Comparison of ENCODE assay signal across 13 cellular contexts in genomic region chr2:234454433-234454832, GRCh38. TPM values are rescaled to one million over a fixed set of nuclear protein-coding genes. Genes with fewer than 3 reads are reported as not detected.
DNase-seq lines count a peak whose midpoint lies in the region; ATAC-seq and TF ChIP-seq lines count a peak whose summit lies in the region.
"Had no signal": no experiment of that assay in that cellular context is flagged by ENCODE, and none has a peak within 500 bp of the region (broad histone marks: within the 10 kb centered on the region; RNA-seq: fewer than 3 reads in every experiment).

No MANE protein-coding gene starts in this region.

- H3K79me2 ChIP-seq in PC-9 (ENCODE audit: low read depth) = no peaks in the 10 kb centered on the region

- no peak overlapping the region for H3K27ac ChIP-seq in PC-9
- H3K27ac ChIP-seq: BLaER1 treated with 17β-estradiol and CSF1 and Interleukin-3, amounts not matched to agents 10 nM and 100 nM had no signal

- H3K27ac Mint-ChIP-seq in Caco-2 (ENCODE audit: unreplicated experiment) = peak overlapping the region; percentile 84
- peak overlapping the region in 2 of 3 donors; percentile 33 to 46 for H3K27ac Mint-ChIP-seq in IgD-negative memory B cell
- H3K27ac Mint-ChIP-seq in activated T-cell treated with anti-CD3 and anti-CD28 coated beads, Interleukin-2, amount 50 U/mL, for 72 hours = peak overlapping the region; percentile 93
- H3K27ac Mint-ChIP-seq in naive thymus-derived CD8-positive, alpha-beta T cell = peak overlapping the region; percentile 93 to 100 (median 98)

- no peak for TF ChIP-seq CTCF in Caco-2 (IDR thresholded peaks at IDR 0.05; ENCODE audit: insufficient read depth in 1 of 2, low read depth in 1 of 2, low read length in 1 of 2, severe bottlenecking in 1 of 2, unreplicated experiment in 1 of 2)
- TF ChIP-seq CTCF in PC-9 (conservative IDR thresholded peaks at IDR 0.05) = no peak

- no peaks in the 10 kb centered on the region for H3K27me3 Mint-ChIP-seq in Caco-2 (ENCODE audit: insufficient read depth, unreplicated experiment)
- H3K27me3 Mint-ChIP-seq in IgD-negative memory B cell = peaks cover 6% of the 10 kb centered on the region
- no peaks in the 10 kb centered on the region for H3K27me3 Mint-ChIP-seq in activated T-cell treated with anti-CD3 and anti-CD28 coated beads, Interleukin-2, amount 50 U/mL, for 72 hours (ENCODE audit: low read depth)
- H3K27me3 Mint-ChIP-seq in naive thymus-derived CD8-positive, alpha-beta T cell = peaks cover 0 to 3% (median 0%) of the 10 kb centered on the region in 5 donors

- DNase-seq in Caco-2 (no peak), PC-9 (no peak)
- peak in 1 of 2 donors; percentile 32 for DNase-seq in activated T-cell treated with anti-CD3 and anti-CD28 coated beads, Interleukin-2, amount 50 U/mL, for 72 hours
- peak in 7 of 10 donors; percentile 22 to 85 (median 71) for DNase-seq in naive thymus-derived CD8-positive, alpha-beta T cell
- DNase-seq: activated CD8-positive, alpha-beta memory T cell treated with anti-CD3 and anti-CD28 coated beads, Interleukin-2, amount 50 U/mL, for 48 hours; EL; glutamatergic neuron; NCI-H1694; nucleus accumbens had no signal

- peaks cover 14% of the 10 kb centered on the region for H3F3A ChIP-seq in PC-9 (ENCODE audit: insufficient read depth, low read depth)

- intact Hi-C loops in Caco-2 (cut with micrococcal nuclease; ENCODE audit: unreplicated experiment) = no loop called here
- intact Hi-C loops in PC-9 (cut with micrococcal nuclease; ENCODE audit: unreplicated experiment) = no loop called here

- H3K36me3 Mint-ChIP-seq in Caco-2 (ENCODE audit: insufficient read depth, unreplicated experiment) (peaks cover 9% of the 10 kb centered on the region), IgD-negative memory B cell (peaks cover 6% of the 10 kb centered on the region)
- peaks cover 14 to 17% of the 10 kb centered on the region in 2 donors for H3K36me3 Mint-ChIP-seq in activated T-cell treated with anti-CD3 and anti-CD28 coated beads, Interleukin-2, amount 50 U/mL, for 72 hours (ENCODE audit: insufficient read depth in 2 of 2)
- H3K36me3 Mint-ChIP-seq in naive thymus-derived CD8-positive, alpha-beta T cell = peaks cover 9 to 33% (median 26%) of the 10 kb centered on the region in 3 donors

- no peak overlapping the region for H3K4me2 ChIP-seq in PC-9
- H3K4me2 ChIP-seq: BLaER1 treated with 17β-estradiol and CSF1 and Interleukin-3, amounts not matched to agents 10 nM and 100 nM had no signal

- H3K4me3 Mint-ChIP-seq in Caco-2 (ENCODE audit: unreplicated experiment) (no peak overlapping the region), IgD-negative memory B cell (peak overlapping the region; percentile 2 to 85 (median 72))
- peak overlapping the region; percentile 66 to 79 for H3K4me3 Mint-ChIP-seq in activated T-cell treated with anti-CD3 and anti-CD28 coated beads, Interleukin-2, amount 50 U/mL, for 72 hours
- H3K4me3 Mint-ChIP-seq in naive thymus-derived CD8-positive, alpha-beta T cell = peak overlapping the region; percentile 84 to 96 (median 90)

- no peaks in the 10 kb centered on the region for H4K20me1 ChIP-seq in PC-9 (ENCODE audit: insufficient read depth)
- H4K20me1 ChIP-seq: BLaER1 treated with 17β-estradiol and CSF1 and Interleukin-3, amounts not matched to agents 10 nM and 100 nM had no signal

- ATAC-seq in activated T-cell treated with anti-CD3 and anti-CD28 coated beads, Interleukin-2, amount 50 U/mL, for 72 hours (replicated peaks in 1 of 2) = peak; percentile 35 to 56
- ATAC-seq in naive thymus-derived CD8-positive, alpha-beta T cell = peak; percentile 69 to 78
- ATAC-seq in GM19455 (IDR thresholded peaks at IDR 0.05; ENCODE audit: unreplicated experiment) = no peak
- no peak for ATAC-seq in GM18907 (IDR thresholded peaks at IDR 0.05; ENCODE audit: unreplicated experiment)

- H3K27me3 ChIP-seq in Caco-2 (replicated peaks; ENCODE audit: control insufficient read depth, insufficient read depth, low read length) (no peaks in the 10 kb centered on the region), PC-9 (ENCODE audit: insufficient read depth, low read depth) (no peaks in the 10 kb centered on the region)
- H3K27me3 ChIP-seq: BLaER1 treated with 17β-estradiol and CSF1 and Interleukin-3, amounts not matched to agents 10 nM and 100 nM had no signal

- peaks cover 33% of the 10 kb centered on the region for H3K9me3 Mint-ChIP-seq in Caco-2 (ENCODE audit: unreplicated experiment)
- H3K9me3 Mint-ChIP-seq in IgD-negative memory B cell = peaks cover 0 to 4% (median 0%) of the 10 kb centered on the region in 3 donors
- peaks cover 0 to 5% of the 10 kb centered on the region in 2 donors for H3K9me3 Mint-ChIP-seq in activated T-cell treated with anti-CD3 and anti-CD28 coated beads, Interleukin-2, amount 50 U/mL, for 72 hours
- peaks cover 0 to 14% (median 3%) of the 10 kb centered on the region in 9 donors for H3K9me3 Mint-ChIP-seq in naive thymus-derived CD8-positive, alpha-beta T cell

- H3K4me1 ChIP-seq in Caco-2 = peaks cover 45% of the 10 kb centered on the region
- peaks cover 30% of the 10 kb centered on the region for H3K4me1 ChIP-seq in PC-9 (replicated peaks; ENCODE audit: insufficient read depth)

- POLR2A ChIA-PET in Caco-2 (lab: Charles Lee) (no interaction called here), PC-9 (lab: Charles Lee; ENCODE audit: unreplicated experiment) (interaction anchor here (0.7 kb wide), 1 partner anchor 43 kb away, joined by 3 read pairs; the partner anchor contains the start of gene ARL4C)
- POLR2A ChIA-PET in naive thymus-derived CD8-positive, alpha-beta T cell (lab: Charles Lee) = interaction anchor here (0.8 to 20.7 kb wide), 17 partner anchors 8 to 319 kb away, joined by 3 to 593 read pairs (median 14); partner anchors contain the start of gene ARL4C

- H2AFZ ChIP-seq in PC-9 = no peak overlapping the region

- peaks cover 30% of the 10 kb centered on the region for H3K4me1 Mint-ChIP-seq in Caco-2 (ENCODE audit: low read depth, unreplicated experiment)
- peaks cover 28 to 39% (median 29%) of the 10 kb centered on the region in 3 donors for H3K4me1 Mint-ChIP-seq in IgD-negative memory B cell
- peaks cover 93% of the 10 kb centered on the region for H3K4me1 Mint-ChIP-seq in activated T-cell treated with anti-CD3 and anti-CD28 coated beads, Interleukin-2, amount 50 U/mL, for 72 hours (ENCODE audit: low read depth)
- H3K4me1 Mint-ChIP-seq in naive thymus-derived CD8-positive, alpha-beta T cell = peaks cover 32 to 91% (median 82%) of the 10 kb centered on the region in 4 donors

- H3K4me3 ChIP-seq in Caco-2 (ENCODE audit: low read depth, low read length) (no peak overlapping the region), PC-9 (no peak overlapping the region)
- H3K4me3 ChIP-seq: BLaER1 treated with 17β-estradiol and CSF1 and Interleukin-3, amounts not matched to agents 10 nM and 100 nM had no signal

- H3K9me3 ChIP-seq in Caco-2 (no peaks in the 10 kb centered on the region; the same call in 1 of the 2 replicates), PC-9 (ENCODE audit: insufficient read depth, low read depth) (0 out of 2 replicates have a peak, but pooled peaks cover 4% of the 10 kb centered on the region)

- no peaks in the 10 kb centered on the region for H3K36me3 ChIP-seq in Caco-2 (ENCODE audit: control insufficient read depth, insufficient read depth, low read length)
- H3K36me3 ChIP-seq in PC-9 (ENCODE audit: low read depth) = no peaks in the 10 kb centered on the region
- H3K36me3 ChIP-seq: BLaER1 treated with 17β-estradiol and CSF1 and Interleukin-3, amounts not matched to agents 10 nM and 100 nM had no signal

- no TSS peak for BruUV-seq in Caco-2 (replicated peaks; lab: Mats Ljungman, UMichigan)
- BruUV-seq in PC-9 (replicated peaks; lab: Mats Ljungman, UMichigan) = no TSS peak

- no peaks in the 10 kb centered on the region for H3K9me2 ChIP-seq in PC-9 (ENCODE audit: insufficient read depth)

- CTCF ChIA-PET in Caco-2 (lab: Charles Lee) = no interaction called here
- CTCF ChIA-PET in PC-9 (lab: Charles Lee) = no interaction called here

RNA-seq across cellular contexts. Expression of gene ARL4C, which starts 42.4 kb away (rescaled TPM):
- 76.0 and 81.2 TPM in 2 replicates for total RNA-seq in Caco-2 (2022)
- polyA plus RNA-seq in IgD-negative memory B cell = 20.6 TPM
- total RNA-seq in activated T-cell treated with anti-CD3 and anti-CD28 coated beads, Interleukin-2, amount 50 U/mL, for 72 hours = 10 to 100 TPM; 52.9 to 53.7 TPM
- total RNA-seq in naive thymus-derived CD8-positive, alpha-beta T cell = 100 to 1,000 TPM; 137 to 142 TPM
- 100 to 1,000 TPM in 2 of 3 donors, 10 to 100 TPM in 1; 52.9 to 140 (median 112) TPM for polyA plus RNA-seq in naive thymus-derived CD8-positive, alpha-beta T cell
- 51.3 TPM in 2 replicates for total RNA-seq in PC-9 (2021)

Comparison
In these comparisons a context has a peak if more than half of its experiments do, and no peak if none do; other contexts are left out.
1. DNase-seq: peak in naive thymus-derived CD8-positive, alpha-beta T cell (7 of 10); none in Caco-2 (0 of 2) and PC-9 (0 of 2).
2. H3K27ac Mint-ChIP-seq: peak in every context shown above with its lines; median percentile 98 in naive thymus-derived CD8-positive, alpha-beta T cell; 93 in activated T-cell treated with anti-CD3 and anti-CD28 coated beads, Interleukin-2, amount 50 U/mL, for 72 hours; 84 in Caco-2; 40 in IgD-negative memory B cell.
3. ATAC-seq: peak in activated T-cell treated with anti-CD3 and anti-CD28 coated beads, Interleukin-2, amount 50 U/mL, for 72 hours (2 of 2) and naive thymus-derived CD8-positive, alpha-beta T cell (2 of 2); none in GM19455 (single experiment) and GM18907 (single experiment).